ENCODE assay signal across 27 cellular contexts in the genomic region with DNA sequence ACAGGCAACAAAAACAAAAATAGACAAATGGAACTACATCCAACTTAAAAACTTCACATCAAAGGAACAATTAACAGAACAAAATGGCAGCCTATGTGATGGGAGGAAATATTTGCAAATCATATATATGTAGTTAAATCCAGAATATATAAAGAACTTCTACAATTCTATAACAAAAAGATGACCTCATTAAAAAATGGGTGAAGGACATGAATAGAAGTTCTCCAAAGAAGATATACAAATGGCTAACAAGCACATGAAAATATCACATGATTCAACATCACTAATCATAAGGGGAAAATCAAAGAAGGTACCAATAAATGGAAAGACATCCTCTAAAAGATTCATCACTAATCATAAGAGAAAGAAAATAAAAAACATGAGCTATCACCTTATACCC.
"Had no signal": no experiment of that assay in that cellular context is flagged by ENCODE, and none has a peak within 500 bp of the region (broad histone marks: within the 10 kb centered on the region; RNA-seq: fewer than 3 reads in every experiment).

No MANE protein-coding gene starts in this region.

- H3K36me3 ChIP-seq: stomach, suprapubic skin, thoracic aorta, thyroid gland, tibial artery, tibial nerve, transverse colon, upper lobe of left lung, upper lobe of right lung, uterus, vagina had no signal

- H3K27me3 ChIP-seq: stomach, suprapubic skin, testis, thyroid gland, tibial artery, tibial nerve, transverse colon, upper lobe of left lung, upper lobe of right lung, uterus, vagina had no signal

- H3K27ac ChIP-seq: stomach, suprapubic skin, testis, thoracic aorta, thyroid gland, tibial artery, tibial nerve, transverse colon, upper lobe of left lung, upper lobe of right lung, uterus, vagina had no signal

- H3K9me3 ChIP-seq: stomach, suprapubic skin, testis, thoracic aorta, thyroid gland, tibial artery, tibial nerve, transverse colon, upper lobe of left lung, upper lobe of right lung, uterus, vagina had no signal

- ATAC-seq: stimulated activated effector memory CD8-positive, alpha-beta T cell treated with anti-CD3 and anti-CD28 coated beads, Interleukin-12 subunit alpha, Interleukin-12 subunit beta, amount 100 ng/mL, for 72 hours; stimulated activated memory B cell treated with anti-CD40 and anti-IgM and Interleukin-4, amounts not matched to agents 10 μg/mL and 1 μg/mL and 100 μg/mL, for 72 hours; stimulated activated naive B cell treated with anti-CD40 and anti-IgM and Interleukin-4, amounts not matched to agents 10 μg/mL and 1 μg/mL and 100 μg/mL, for 72 hours; stimulated activated naive CD8-positive, alpha-beta T cell treated with anti-CD3 and anti-CD28 coated beads, Interleukin-15, amount 100 ng/mL, for 72 hours; stimulated activated naive CD8-positive, alpha-beta T cell treated with anti-CD3 and anti-CD28 coated beads, Interleukin-15, Interleukin-2, amounts not matched to agents 100 U/mL and 50 U/mL, for 24 hours; upper lobe of right lung had no signal

- DNase-seq: stimulated activated CD4-positive, alpha-beta T cell treated with anti-CD3 and anti-CD28 coated beads, Interleukin-2, amount 100 ng/mL, for 48 hours; stimulated activated CD4-positive, alpha-beta T cell treated with anti-CD3 and anti-CD28 coated beads, Interleukin-4, amount 100 ng/mL, for 1 hour; stimulated activated CD4-positive, alpha-beta T cell treated with anti-CD3 and anti-CD28 coated beads, Interleukin-4, amount 100 ng/mL, for 24 hours; stimulated activated CD4-positive, alpha-beta T cell treated with anti-CD3 and anti-CD28 coated beads, Interleukin-4, amount 100 ng/mL, for 4 hours; stimulated activated CD8-positive, alpha-beta memory T cell treated with anti-CD3 and anti-CD28 coated beads, Interleukin-4, amount 100 ng/mL, for 48 hours; stimulated activated naive B cell treated with anti-CD40 and anti-IgM and Interleukin-4, amounts not matched to agents 10 μg/mL and 1 μg/mL and 100 μg/mL, for 72 hours; stimulated activated naive CD4-positive, alpha-beta T cell; stimulated activated naive CD4-positive, alpha-beta T cell treated with Interleukin-2 at 50 U/mL for 16 hours; stimulated activated naive CD8-positive, alpha-beta T cell treated with anti-CD3 and anti-CD28 coated beads, Interleukin-15, amount 100 ng/mL, for 72 hours; stimulated activated naive CD8-positive, alpha-beta T cell treated with anti-CD3 and anti-CD28 coated beads, Interleukin-15, Interleukin-2, amounts not matched to agents 100 U/mL and 50 U/mL, for 24 hours; stomach; substantia nigra; testis; thyroid gland; tibial artery; transverse colon; trophoblast cell; upper lobe of left lung; upper lobe of right lung; uterus had no signal

- H3K4me1 ChIP-seq: suprapubic skin, testis, thyroid gland, tibial artery, transverse colon, uterus, vagina had no signal

- H3K4me3 ChIP-seq: stomach, suprapubic skin, testis, thoracic aorta, thyroid gland, tibial artery, tibial nerve, transverse colon, upper lobe of left lung, upper lobe of right lung, uterus, vagina had no signal

- FAIRE-seq: urothelium cell line had no signal
